In the genomic region with DNA sequence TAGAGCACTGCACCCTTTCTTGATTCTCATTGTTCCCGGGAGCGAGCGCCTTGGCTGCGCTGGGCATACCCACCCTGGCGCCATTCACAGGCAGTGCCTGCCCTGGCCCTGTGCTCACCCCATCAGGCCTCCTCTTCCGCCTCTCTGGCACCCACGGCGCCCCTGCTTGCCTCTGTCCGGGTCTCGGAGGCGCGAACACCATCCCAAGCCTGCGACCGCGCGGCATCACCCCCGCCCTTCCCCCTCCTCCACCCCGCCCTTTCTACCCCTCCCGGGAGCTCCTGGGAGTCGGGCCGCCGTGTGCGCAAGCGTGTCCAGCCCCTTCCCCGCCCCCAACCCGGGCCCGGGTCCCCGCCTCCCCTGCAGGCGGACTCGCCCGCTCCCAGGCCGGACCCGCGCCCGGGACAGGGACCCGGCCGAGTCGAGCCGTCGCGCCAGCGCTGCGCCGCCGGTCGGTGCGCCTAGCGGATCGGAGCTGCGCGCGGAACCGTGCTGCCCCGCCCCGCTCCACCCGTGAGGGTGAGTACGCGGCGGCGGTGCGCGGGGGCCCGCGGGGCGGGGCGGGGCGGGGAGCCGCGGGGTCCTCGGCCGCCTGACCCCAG, we compare ENCODE assay signal across 1 cellular context.
TF ChIP-seq lines count a peak whose summit lies in the region.

A gene with protein sequence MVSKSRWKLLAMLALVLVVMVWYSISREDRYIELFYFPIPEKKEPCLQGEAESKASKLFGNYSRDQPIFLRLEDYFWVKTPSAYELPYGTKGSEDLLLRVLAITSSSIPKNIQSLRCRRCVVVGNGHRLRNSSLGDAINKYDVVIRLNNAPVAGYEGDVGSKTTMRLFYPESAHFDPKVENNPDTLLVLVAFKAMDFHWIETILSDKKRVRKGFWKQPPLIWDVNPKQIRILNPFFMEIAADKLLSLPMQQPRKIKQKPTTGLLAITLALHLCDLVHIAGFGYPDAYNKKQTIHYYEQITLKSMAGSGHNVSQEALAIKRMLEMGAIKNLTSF (plus strand): TSS at position 363 of the 602 bp plus-strand sequence. CDS start 50,470 bp downstream, outside the sequence.

TF ChIP-seq in HepG2, 621 proteins besides CTCF, POLR2A, EP300 and RAD21 (continued from another document and continues in another):
- TF ChIP-seq, protein P1, sequence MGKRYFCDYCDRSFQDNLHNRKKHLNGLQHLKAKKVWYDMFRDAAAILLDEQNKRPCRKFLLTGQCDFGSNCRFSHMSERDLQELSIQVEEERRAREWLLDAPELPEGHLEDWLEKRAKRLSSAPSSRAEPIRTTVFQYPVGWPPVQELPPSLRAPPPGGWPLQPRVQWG (CRISPR knock-in tag; IDR thresholded peaks at IDR 0.05; ENCODE audit: borderline replicate concordance, low read depth) = no peak
- TF ChIP-seq, protein P2, sequence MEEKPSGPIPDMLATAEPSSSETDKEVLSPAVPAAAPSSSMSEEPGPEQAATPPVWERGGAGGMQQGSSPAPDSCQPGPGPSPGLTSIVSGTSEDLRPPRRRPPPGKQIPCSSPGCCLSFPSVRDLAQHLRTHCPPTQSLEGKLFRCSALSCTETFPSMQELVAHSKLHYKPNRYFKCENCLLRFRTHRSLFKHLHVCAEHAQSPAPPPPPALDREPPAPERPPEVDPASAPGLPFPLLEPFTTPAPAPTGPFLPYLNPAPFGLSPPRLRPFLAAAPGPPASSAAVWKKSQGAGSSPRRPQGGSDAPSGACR (CRISPR knock-in tag; IDR thresholded peaks at IDR 0.05) = no peak
- TF ChIP-seq ATRX (CRISPR knock-in tag; IDR thresholded peaks at IDR 0.05; ENCODE audit: borderline replicate concordance) (no peak), JUND (CRISPR knock-in tag; IDR thresholded peaks at IDR 0.05) (no peak), ZNF775 (CRISPR knock-in tag; IDR thresholded peaks at IDR 0.05; ENCODE audit: borderline replicate concordance) (no peak), RFX1 (IDR thresholded peaks at IDR 0.05) (no peak), RAD51 (IDR thresholded peaks at IDR 0.05; ENCODE audit: borderline replicate concordance) (no peak), NAIF1 (CRISPR knock-in tag; IDR thresholded peaks at IDR 0.05; ENCODE audit: borderline replicate concordance) (no peak), MTF2 (CRISPR knock-in tag; IDR thresholded peaks at IDR 0.05; ENCODE audit: borderline replicate concordance) (no peak), ZNF562 (CRISPR knock-in tag; IDR thresholded peaks at IDR 0.05; ENCODE audit: borderline replicate concordance) (no peak), PPARG (CRISPR knock-in tag; conservative IDR thresholded peaks at IDR 0.05) (no peak), CBX1 (IDR thresholded peaks at IDR 0.05; ENCODE audit: low read depth) (no peak), ATM (IDR thresholded peaks at IDR 0.05; ENCODE audit: borderline replicate concordance) (no peak), MBD4 (IDR thresholded peaks at IDR 0.05; ENCODE audit: borderline replicate concordance, low read length) (no peak), ZNF567 (CRISPR knock-in tag; IDR thresholded peaks at IDR 0.05; ENCODE audit: borderline replicate concordance) (no peak), ZNF160 (CRISPR knock-in tag; IDR thresholded peaks at IDR 0.05) (no peak), ZBTB7A (CRISPR knock-in tag; IDR thresholded peaks at IDR 0.05) (no peak), CEBPG (CRISPR knock-in tag; IDR thresholded peaks at IDR 0.05) (no peak), ZSCAN30 (CRISPR knock-in tag; IDR thresholded peaks at IDR 0.05) (no peak), ZNF788 (CRISPR knock-in tag; IDR thresholded peaks at IDR 0.05; ENCODE audit: borderline replicate concordance) (no peak), SRF (IDR thresholded peaks at IDR 0.05; ENCODE audit: low read depth, low read length) (no peak), HOXA3 (CRISPR knock-in tag; IDR thresholded peaks at IDR 0.05) (peak; percentile 53; the same call in 1 of the 2 replicates), ZNF33B (CRISPR knock-in tag; IDR thresholded peaks at IDR 0.05) (no peak), RORA (CRISPR knock-in tag; IDR thresholded peaks at IDR 0.05) (no peak), TMF1 (CRISPR knock-in tag; IDR thresholded peaks at IDR 0.05; ENCODE audit: low read depth) (0 out of 2 replicates have a peak, but pooled peaks have one; percentile 72), ZNF331 (CRISPR knock-in tag; IDR thresholded peaks at IDR 0.05) (0 out of 2 replicates have a peak, but pooled peaks have one; percentile 31), ZKSCAN8 (CRISPR knock-in tag; IDR thresholded peaks at IDR 0.05; ENCODE audit: borderline replicate concordance) (no peak), ZNF883 (CRISPR knock-in tag; IDR thresholded peaks at IDR 0.05; ENCODE audit: not compliant biosample characterization) (no peak), ZNF552 (CRISPR knock-in tag; IDR thresholded peaks at IDR 0.05; ENCODE audit: borderline replicate concordance) (0 out of 2 replicates have a peak, but pooled peaks have one; percentile 27), ZFP82 (CRISPR knock-in tag; IDR thresholded peaks at IDR 0.05; ENCODE audit: borderline replicate concordance) (no peak), ZNF773 (CRISPR knock-in tag; IDR thresholded peaks at IDR 0.05; ENCODE audit: borderline replicate concordance) (no peak), PHF21A (CRISPR knock-in tag; IDR thresholded peaks at IDR 0.05) (peak; percentile 18; the same call in 1 of the 2 replicates), ZNF614 (CRISPR knock-in tag; IDR thresholded peaks at IDR 0.05; ENCODE audit: borderline replicate concordance) (no peak), IKZF1 (IDR thresholded peaks at IDR 0.05) (no peak), PTBP1 (IDR thresholded peaks at IDR 0.05; ENCODE audit: low read depth, low read length, poor library complexity, severe bottlenecking) (no peak), ZKSCAN1 (IDR thresholded peaks at IDR 0.05; ENCODE audit: low read length) (no peak), SPEN (CRISPR knock-in tag; IDR thresholded peaks at IDR 0.05; ENCODE audit: low read depth) (0 out of 2 replicates have a peak, but pooled peaks have one; percentile 7)
- TF ChIP-seq, protein P3, sequence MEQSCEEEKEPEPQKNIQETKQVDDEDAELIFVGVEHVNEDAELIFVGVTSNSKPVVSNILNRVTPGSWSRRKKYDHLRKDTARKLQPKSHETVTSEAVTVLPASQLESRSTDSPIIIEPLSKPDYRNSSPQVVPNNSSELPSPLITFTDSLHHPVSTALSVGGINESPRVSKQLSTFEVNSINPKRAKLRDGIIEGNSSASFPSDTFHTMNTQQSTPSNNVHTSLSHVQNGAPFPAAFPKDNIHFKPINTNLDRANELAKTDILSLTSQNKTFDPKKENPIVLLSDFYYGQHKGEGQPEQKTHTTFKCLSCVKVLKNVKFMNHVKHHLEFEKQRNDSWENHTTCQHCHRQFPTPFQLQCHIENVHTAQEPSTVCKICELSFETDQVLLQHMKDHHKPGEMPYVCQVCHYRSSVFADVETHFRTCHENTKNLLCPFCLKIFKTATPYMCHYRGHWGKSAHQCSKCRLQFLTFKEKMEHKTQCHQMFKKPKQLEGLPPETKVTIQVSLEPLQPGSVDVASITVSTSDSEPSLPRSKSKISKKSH (CRISPR knock-in tag; IDR thresholded peaks at IDR 0.05; ENCODE audit: borderline replicate concordance) = no peak
- TF ChIP-seq, protein P4, sequence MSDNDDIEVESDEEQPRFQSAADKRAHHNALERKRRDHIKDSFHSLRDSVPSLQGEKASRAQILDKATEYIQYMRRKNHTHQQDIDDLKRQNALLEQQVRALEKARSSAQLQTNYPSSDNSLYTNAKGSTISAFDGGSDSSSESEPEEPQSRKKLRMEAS (IDR thresholded peaks at IDR 0.05) = peak; percentile 6; the same call in 1 of the 2 replicates
- TF ChIP-seq, protein P5, sequence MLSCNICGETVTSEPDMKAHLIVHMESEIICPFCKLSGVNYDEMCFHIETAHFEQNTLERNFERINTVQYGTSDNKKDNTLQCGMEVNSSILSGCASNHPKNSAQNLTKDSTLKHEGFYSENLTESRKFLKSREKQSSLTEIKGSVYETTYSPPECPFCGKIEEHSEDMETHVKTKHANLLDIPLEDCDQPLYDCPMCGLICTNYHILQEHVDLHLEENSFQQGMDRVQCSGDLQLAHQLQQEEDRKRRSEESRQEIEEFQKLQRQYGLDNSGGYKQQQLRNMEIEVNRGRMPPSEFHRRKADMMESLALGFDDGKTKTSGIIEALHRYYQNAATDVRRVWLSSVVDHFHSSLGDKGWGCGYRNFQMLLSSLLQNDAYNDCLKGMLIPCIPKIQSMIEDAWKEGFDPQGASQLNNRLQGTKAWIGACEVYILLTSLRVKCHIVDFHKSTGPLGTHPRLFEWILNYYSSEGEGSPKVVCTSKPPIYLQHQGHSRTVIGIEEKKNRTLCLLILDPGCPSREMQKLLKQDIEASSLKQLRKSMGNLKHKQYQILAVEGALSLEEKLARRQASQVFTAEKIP (CRISPR knock-in tag; IDR thresholded peaks at IDR 0.05; ENCODE audit: borderline replicate concordance) = no peak
- TF ChIP-seq, protein P6, sequence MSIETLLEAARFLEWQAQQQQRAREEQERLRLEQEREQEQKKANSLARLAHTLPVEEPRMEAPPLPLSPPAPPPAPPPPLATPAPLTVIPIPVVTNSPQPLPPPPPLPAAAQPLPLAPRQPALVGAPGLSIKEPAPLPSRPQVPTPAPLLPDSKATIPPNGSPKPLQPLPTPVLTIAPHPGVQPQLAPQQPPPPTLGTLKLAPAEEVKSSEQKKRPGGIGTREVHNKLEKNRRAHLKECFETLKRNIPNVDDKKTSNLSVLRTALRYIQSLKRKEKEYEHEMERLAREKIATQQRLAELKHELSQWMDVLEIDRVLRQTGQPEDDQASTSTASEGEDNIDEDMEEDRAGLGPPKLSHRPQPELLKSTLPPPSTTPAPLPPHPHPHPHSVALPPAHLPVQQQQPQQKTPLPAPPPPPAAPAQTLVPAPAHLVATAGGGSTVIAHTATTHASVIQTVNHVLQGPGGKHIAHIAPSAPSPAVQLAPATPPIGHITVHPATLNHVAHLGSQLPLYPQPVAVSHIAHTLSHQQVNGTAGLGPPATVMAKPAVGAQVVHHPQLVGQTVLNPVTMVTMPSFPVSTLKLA (IDR thresholded peaks at IDR 0.05) = no peak
- TF ChIP-seq, protein P7, sequence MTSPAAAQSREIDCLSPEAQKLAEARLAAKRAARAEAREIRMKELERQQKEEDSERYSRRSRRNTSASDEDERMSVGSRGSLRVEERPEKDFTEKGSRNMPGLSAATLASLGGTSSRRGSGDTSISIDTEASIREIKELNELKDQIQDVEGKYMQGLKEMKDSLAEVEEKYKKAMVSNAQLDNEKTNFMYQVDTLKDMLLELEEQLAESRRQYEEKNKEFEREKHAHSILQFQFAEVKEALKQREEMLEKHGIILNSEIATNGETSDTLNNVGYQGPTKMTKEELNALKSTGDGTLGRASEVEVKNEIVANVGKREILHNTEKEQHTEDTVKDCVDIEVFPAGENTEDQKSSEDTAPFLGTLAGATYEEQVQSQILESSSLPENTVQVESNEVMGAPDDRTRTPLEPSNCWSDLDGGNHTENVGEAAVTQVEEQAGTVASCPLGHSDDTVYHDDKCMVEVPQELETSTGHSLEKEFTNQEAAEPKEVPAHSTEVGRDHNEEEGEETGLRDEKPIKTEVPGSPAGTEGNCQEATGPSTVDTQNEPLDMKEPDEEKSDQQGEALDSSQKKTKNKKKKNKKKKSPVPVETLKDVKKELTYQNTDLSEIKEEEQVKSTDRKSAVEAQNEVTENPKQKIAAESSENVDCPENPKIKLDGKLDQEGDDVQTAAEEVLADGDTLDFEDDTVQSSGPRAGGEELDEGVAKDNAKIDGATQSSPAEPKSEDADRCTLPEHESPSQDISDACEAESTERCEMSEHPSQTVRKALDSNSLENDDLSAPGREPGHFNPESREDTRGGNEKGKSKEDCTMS (CRISPR knock-in tag; conservative IDR thresholded peaks at IDR 0.05) = no peak
- TF ChIP-seq, protein P8, sequence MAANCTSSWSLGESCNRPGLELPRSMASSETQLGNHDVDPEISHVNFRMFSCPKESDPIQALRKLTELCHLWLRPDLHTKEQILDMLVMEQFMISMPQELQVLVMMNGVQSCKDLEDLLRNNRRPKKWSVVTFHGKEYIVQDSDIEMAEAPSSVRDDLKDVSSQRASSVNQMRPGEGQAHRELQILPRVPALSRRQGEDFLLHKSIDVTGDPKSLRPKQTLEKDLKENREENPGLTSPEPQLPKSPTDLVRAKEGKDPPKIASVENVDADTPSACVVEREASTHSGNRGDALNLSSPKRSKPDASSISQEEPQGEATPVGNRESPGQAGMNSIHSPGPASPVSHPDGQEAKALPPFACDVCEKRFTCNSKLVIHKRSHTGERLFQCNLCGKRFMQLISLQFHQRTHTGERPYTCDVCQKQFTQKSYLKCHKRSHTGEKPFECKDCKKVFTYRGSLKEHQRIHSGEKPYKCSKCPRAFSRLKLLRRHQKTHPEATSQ (CRISPR knock-in tag; IDR thresholded peaks at IDR 0.05; ENCODE audit: borderline replicate concordance) = no peak
- TF ChIP-seq, protein P9, sequence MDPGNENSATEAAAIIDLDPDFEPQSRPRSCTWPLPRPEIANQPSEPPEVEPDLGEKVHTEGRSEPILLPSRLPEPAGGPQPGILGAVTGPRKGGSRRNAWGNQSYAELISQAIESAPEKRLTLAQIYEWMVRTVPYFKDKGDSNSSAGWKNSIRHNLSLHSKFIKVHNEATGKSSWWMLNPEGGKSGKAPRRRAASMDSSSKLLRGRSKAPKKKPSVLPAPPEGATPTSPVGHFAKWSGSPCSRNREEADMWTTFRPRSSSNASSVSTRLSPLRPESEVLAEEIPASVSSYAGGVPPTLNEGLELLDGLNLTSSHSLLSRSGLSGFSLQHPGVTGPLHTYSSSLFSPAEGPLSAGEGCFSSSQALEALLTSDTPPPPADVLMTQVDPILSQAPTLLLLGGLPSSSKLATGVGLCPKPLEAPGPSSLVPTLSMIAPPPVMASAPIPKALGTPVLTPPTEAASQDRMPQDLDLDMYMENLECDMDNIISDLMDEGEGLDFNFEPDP (CRISPR knock-in tag; conservative IDR thresholded peaks at IDR 0.05) = no peak
- TF ChIP-seq, protein P10, sequence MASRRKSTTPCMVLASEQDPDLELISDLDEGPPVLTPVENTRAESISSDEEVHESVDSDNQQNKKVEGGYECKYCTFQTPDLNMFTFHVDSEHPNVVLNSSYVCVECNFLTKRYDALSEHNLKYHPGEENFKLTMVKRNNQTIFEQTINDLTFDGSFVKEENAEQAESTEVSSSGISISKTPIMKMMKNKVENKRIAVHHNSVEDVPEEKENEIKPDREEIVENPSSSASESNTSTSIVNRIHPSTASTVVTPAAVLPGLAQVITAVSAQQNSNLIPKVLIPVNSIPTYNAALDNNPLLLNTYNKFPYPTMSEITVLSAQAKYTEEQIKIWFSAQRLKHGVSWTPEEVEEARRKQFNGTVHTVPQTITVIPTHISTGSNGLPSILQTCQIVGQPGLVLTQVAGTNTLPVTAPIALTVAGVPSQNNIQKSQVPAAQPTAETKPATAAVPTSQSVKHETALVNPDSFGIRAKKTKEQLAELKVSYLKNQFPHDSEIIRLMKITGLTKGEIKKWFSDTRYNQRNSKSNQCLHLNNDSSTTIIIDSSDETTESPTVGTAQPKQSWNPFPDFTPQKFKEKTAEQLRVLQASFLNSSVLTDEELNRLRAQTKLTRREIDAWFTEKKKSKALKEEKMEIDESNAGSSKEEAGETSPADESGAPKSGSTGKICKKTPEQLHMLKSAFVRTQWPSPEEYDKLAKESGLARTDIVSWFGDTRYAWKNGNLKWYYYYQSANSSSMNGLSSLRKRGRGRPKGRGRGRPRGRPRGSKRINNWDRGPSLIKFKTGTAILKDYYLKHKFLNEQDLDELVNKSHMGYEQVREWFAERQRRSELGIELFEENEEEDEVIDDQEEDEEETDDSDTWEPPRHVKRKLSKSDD (CRISPR knock-in tag; IDR thresholded peaks at IDR 0.05; ENCODE audit: low read depth) = 0 out of 2 replicates have a peak, but pooled peaks have one; percentile 7
